Comparison of ENCODE assay signal across 10 cellular contexts in the genomic region with DNA sequence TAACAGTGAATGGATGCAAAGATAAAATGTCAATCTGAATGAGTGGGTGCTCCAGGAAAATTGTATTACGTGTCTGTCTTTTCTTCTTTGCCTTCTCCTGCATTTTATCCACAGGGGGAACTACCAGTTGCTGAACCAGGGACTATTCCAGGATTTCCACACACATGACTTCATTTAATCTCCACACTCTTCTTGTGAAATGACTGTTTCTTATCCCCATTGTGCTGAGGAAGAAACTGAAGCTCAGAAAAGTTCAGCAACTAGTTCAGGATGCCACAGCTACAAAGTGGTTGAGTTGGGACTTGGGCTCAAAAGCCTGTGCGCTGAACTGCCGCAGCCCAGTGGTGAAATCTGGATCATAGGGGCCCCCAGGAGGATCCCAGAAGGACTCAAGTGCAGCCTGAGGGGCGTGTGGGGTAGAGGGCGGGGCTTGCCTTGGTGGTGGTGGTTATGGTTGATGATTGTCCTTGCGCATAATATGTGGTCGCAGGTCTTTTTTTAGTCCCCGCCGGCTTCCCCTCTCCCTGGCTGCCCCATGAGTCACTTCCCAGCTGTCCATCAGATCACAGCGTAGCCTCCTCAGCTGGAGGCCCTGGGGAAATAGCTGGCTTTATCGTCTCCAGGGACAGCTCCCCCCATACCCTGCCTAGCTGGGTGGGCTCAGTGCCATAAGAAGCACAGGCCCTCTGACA.
A peak's percentile ranks its signal among the peaks of the same experiment; 100 is the strongest.
DNase-seq lines count a peak whose midpoint lies in the region; ATAC-seq and TF ChIP-seq lines count a peak whose summit lies in the region.
"Had no signal": no experiment of that assay in that cellular context is flagged by ENCODE, and none has a peak within 500 bp of the region (broad histone marks: within the 10 kb centered on the region; RNA-seq: fewer than 3 reads in every experiment).

No MANE protein-coding gene starts in this region.

- no peak for TF ChIP-seq EP300 in ovary (IDR thresholded peaks at IDR 0.05)

- no peak for TF ChIP-seq CTCF in ovary (IDR thresholded peaks at IDR 0.05)

- TF ChIP-seq POLR2A in ovary (IDR thresholded peaks at IDR 0.05) = no peak

- CTCF ChIA-PET in activated CD4-positive, alpha-beta memory T cell treated with anti-CD3 and anti-CD28 coated beads, Interleukin-2, amount 10 ng/mL, durations not matched to agents 7 days and 5 days (lab: Charles Lee) = interaction anchor here (1.0 to 4.7 kb wide), 3 partner anchors 8 to 74 kb away, joined by 3 to 24 read pairs (median 3); no protein-coding TSS in a partner anchor

- no peak overlapping the region for H3K4me3 ChIP-seq in ovary

- no peaks in the 10 kb centered on the region for H3K27me3 Mint-ChIP-seq in activated CD4-positive, alpha-beta memory T cell treated with anti-CD3 and anti-CD28 coated beads, Interleukin-2, amount 10 ng/mL, durations not matched to agents 7 days and 5 days

- 47 to 59% (median 51%) methylated on average over 11 of the region's 11 CpGs for WGBS in ovary, 3 donors

- peaks cover 56% of the 10 kb centered on the region for H3K4me1 Mint-ChIP-seq in activated CD4-positive, alpha-beta memory T cell treated with anti-CD3 and anti-CD28 coated beads, Interleukin-2, amount 10 ng/mL, durations not matched to agents 7 days and 5 days

- POLR2A ChIA-PET in activated CD4-positive, alpha-beta memory T cell treated with anti-CD3 and anti-CD28 coated beads, Interleukin-2, amount 10 ng/mL, durations not matched to agents 7 days and 5 days (lab: Charles Lee) = no interaction called here

- H3K4me3 Mint-ChIP-seq in activated CD4-positive, alpha-beta memory T cell treated with anti-CD3 and anti-CD28 coated beads, Interleukin-2, amount 10 ng/mL, durations not matched to agents 7 days and 5 days = no peak overlapping the region

- no peaks in the 10 kb centered on the region for H3K4me1 ChIP-seq in ovary (ENCODE audit: insufficient read depth)

- H3K27ac Mint-ChIP-seq in activated CD4-positive, alpha-beta memory T cell treated with anti-CD3 and anti-CD28 coated beads, Interleukin-2, amount 10 ng/mL, durations not matched to agents 7 days and 5 days = no peak overlapping the region

- intact Hi-C loops in ovary (cut with DNase I) = no loop called here

- DNase-seq in CD1c-positive myeloid dendritic cell (ENCODE audit: extremely low spot score) (peak; percentile 63), HK-2 (ENCODE audit: unreplicated experiment) (peak; percentile 80), kidney glomerular epithelial cell (lab: John Stamatoyannopoulos, UW) (peak; percentile 18), ecto neural progenitor cell (ENCODE audit: low spot score) (no peak), ovary (no peak)
- DNase-seq in activated CD4-positive, alpha-beta memory T cell treated with anti-CD3 and anti-CD28 coated beads, Interleukin-2, amount 10 ng/mL, durations not matched to agents 7 days and 5 days = peak; percentile 23
- DNase-seq: amniotic stem cell, NCI-H187 treated with DMSO at 0.1 percent for 48 hours had no signal

- no peaks in the 10 kb centered on the region for H3K9me3 Mint-ChIP-seq in activated CD4-positive, alpha-beta memory T cell treated with anti-CD3 and anti-CD28 coated beads, Interleukin-2, amount 10 ng/mL, durations not matched to agents 7 days and 5 days

- no peaks in the 10 kb centered on the region for H3K36me3 ChIP-seq in ovary

- ATAC-seq in esophagus mucosa (no peak), GM18867 (IDR thresholded peaks at IDR 0.05; ENCODE audit: unreplicated experiment) (no peak)

- H3K27me3 ChIP-seq in ovary = no peaks in the 10 kb centered on the region

- peaks cover 4% of the 10 kb centered on the region for H3K36me3 Mint-ChIP-seq in activated CD4-positive, alpha-beta memory T cell treated with anti-CD3 and anti-CD28 coated beads, Interleukin-2, amount 10 ng/mL, durations not matched to agents 7 days and 5 days (ENCODE audit: low read depth)

- no peaks in the 10 kb centered on the region for H3K9me3 ChIP-seq in ovary

- H3K27ac ChIP-seq in ovary = no peak overlapping the region

Comparison
In these comparisons a context has a peak if more than half of its experiments do, and no peak if none do; other contexts are left out.
1. DNase-seq: peak in CD1c-positive myeloid dendritic cell (single experiment), HK-2 (single experiment), activated CD4-positive, alpha-beta memory T cell treated with anti-CD3 and anti-CD28 coated beads, Interleukin-2, amount 10 ng/mL, durations not matched to agents 7 days and 5 days (single experiment) and kidney glomerular epithelial cell (single experiment); none in ecto neural progenitor cell (single experiment) and ovary (0 of 5).